ENCODE assay signal across 8 cellular contexts in genomic region chr16:53435066-53435688, GRCh38. TPM values are rescaled to one million over a fixed set of nuclear protein-coding genes. Genes with fewer than 3 reads are reported as not detected.
DNase-seq lines count a peak whose midpoint lies in the region; ATAC-seq and TF ChIP-seq lines count a peak whose summit lies in the region.

No MANE protein-coding gene starts in this region.

- peak overlapping the region; percentile 97 for H3K27ac ChIP-seq in C4-2B

- CTCF ChIA-PET in activated CD4-positive, alpha-beta memory T cell treated with anti-CD3 and anti-CD28 coated beads for 36 hours (lab: Charles Lee): interaction anchor here (0.6 to 1.8 kb wide), 2 partner anchors 12 to 380 kb away, joined by 3 to 5 read pairs; partner anchors contain the start of gene CHD9

- no peaks in the 10 kb centered on the region for H3K27me3 Mint-ChIP-seq in activated CD4-positive, alpha-beta memory T cell treated with anti-CD3 and anti-CD28 coated beads for 36 hours

- peaks cover 2% of the 10 kb centered on the region for H3K36me3 Mint-ChIP-seq in activated CD4-positive, alpha-beta memory T cell treated with anti-CD3 and anti-CD28 coated beads for 36 hours

- intact Hi-C loops in activated CD4-positive, alpha-beta memory T cell treated with anti-CD3 and anti-CD28 coated beads for 36 hours (cut with micrococcal nuclease): loop anchor here (1.0 to 10.0 kb wide), 6 partner anchors 22 to 380 kb away; partner anchors contain the start of genes AKTIP, CHD9, CHD9NB and RPGRIP1L

- ATAC-seq in GM19324 (IDR thresholded peaks at IDR 0.05; ENCODE audit: low FRiP score, unreplicated experiment): peak; percentile 81
- ATAC-seq in HG03460 (IDR thresholded peaks at IDR 0.05; ENCODE audit: unreplicated experiment): peak; percentile 83

- no peaks in the 10 kb centered on the region for H3K9me3 Mint-ChIP-seq in activated CD4-positive, alpha-beta memory T cell treated with anti-CD3 and anti-CD28 coated beads for 36 hours

- H3K27ac Mint-ChIP-seq in activated CD4-positive, alpha-beta memory T cell treated with anti-CD3 and anti-CD28 coated beads for 36 hours: peak overlapping the region; percentile 92

- peaks cover 44% of the 10 kb centered on the region for H3K4me1 Mint-ChIP-seq in activated CD4-positive, alpha-beta memory T cell treated with anti-CD3 and anti-CD28 coated beads for 36 hours (ENCODE audit: low read depth)

- TF ChIP-seq CTCF in C4-2B (conservative IDR thresholded peaks at IDR 0.05): no peak

- POLR2A ChIA-PET in activated CD4-positive, alpha-beta memory T cell treated with anti-CD3 and anti-CD28 coated beads for 36 hours (lab: Charles Lee): interaction anchor here (0.6 to 2.3 kb wide), 6 partner anchors 13 to 268 kb away, joined by 3 to 16 read pairs (median 3); partner anchors contain the start of genes AKTIP, FTO and RPGRIP1L

- DNase-seq in NCI-H748 (lab: John Stamatoyannopoulos, UW; ENCODE audit: unreplicated experiment) (peak; percentile 80), lung microvascular endothelial cell (ENCODE audit: low read depth in 2 of 2) (peak; percentile 94 to 95)
- DNase-seq in activated CD4-positive, alpha-beta memory T cell treated with anti-CD3 and anti-CD28 coated beads for 36 hours: peak; percentile 70
- peak; percentile 59 for DNase-seq in effector CD8-positive, alpha-beta T cell (lab: John Stamatoyannopoulos, UW)
- DNase-seq in stimulated activated CD4-positive, alpha-beta T cell treated with anti-CD3 and anti-CD28 coated beads, TNF-alpha, amount 100 ng/mL, for 48 hours (ENCODE audit: low read depth in 3 of 3): peak; percentile 21 to 34 (median 22)

- peak overlapping the region; percentile 90 for H3K4me3 Mint-ChIP-seq in activated CD4-positive, alpha-beta memory T cell treated with anti-CD3 and anti-CD28 coated beads for 36 hours

RNA-seq across cellular contexts. Expression of gene RBL2, which starts 0.9 kb away (rescaled TPM):
- 10 to 100 TPM; 79.9 to 84.6 TPM for total RNA-seq in activated CD4-positive, alpha-beta memory T cell treated with anti-CD3 and anti-CD28 coated beads for 36 hours
- 23.8 and 37.1 TPM in 2 replicates for total RNA-seq in lung microvascular endothelial cell

Comparison
In these comparisons a context has a peak if more than half of its experiments do, and no peak if none do; other contexts are left out.
1. Peak in every context shown above with its lines: DNase-seq, ATAC-seq and H3K27ac ChIP-seq.
2. DNase-seq: peak in every context shown above with its lines; median percentile 94 in lung microvascular endothelial cell; 80 in NCI-H748; 70 in activated CD4-positive, alpha-beta memory T cell treated with anti-CD3 and anti-CD28 coated beads for 36 hours; 59 in effector CD8-positive, alpha-beta T cell; 22 in stimulated activated CD4-positive, alpha-beta T cell treated with anti-CD3 and anti-CD28 coated beads, TNF-alpha, amount 100 ng/mL, for 48 hours.